Comparison of ENCODE assay signal across 1 cellular context in genomic region chr5:157464518-157465171, GRCh38.
TF ChIP-seq lines count a peak whose summit lies in the region.

No MANE protein-coding gene starts in this region.

TF ChIP-seq in K562, 482 proteins besides CTCF, POLR2A, EP300 and RAD21 (continued from another document and continues in another):
- TF ChIP-seq, protein P1, sequence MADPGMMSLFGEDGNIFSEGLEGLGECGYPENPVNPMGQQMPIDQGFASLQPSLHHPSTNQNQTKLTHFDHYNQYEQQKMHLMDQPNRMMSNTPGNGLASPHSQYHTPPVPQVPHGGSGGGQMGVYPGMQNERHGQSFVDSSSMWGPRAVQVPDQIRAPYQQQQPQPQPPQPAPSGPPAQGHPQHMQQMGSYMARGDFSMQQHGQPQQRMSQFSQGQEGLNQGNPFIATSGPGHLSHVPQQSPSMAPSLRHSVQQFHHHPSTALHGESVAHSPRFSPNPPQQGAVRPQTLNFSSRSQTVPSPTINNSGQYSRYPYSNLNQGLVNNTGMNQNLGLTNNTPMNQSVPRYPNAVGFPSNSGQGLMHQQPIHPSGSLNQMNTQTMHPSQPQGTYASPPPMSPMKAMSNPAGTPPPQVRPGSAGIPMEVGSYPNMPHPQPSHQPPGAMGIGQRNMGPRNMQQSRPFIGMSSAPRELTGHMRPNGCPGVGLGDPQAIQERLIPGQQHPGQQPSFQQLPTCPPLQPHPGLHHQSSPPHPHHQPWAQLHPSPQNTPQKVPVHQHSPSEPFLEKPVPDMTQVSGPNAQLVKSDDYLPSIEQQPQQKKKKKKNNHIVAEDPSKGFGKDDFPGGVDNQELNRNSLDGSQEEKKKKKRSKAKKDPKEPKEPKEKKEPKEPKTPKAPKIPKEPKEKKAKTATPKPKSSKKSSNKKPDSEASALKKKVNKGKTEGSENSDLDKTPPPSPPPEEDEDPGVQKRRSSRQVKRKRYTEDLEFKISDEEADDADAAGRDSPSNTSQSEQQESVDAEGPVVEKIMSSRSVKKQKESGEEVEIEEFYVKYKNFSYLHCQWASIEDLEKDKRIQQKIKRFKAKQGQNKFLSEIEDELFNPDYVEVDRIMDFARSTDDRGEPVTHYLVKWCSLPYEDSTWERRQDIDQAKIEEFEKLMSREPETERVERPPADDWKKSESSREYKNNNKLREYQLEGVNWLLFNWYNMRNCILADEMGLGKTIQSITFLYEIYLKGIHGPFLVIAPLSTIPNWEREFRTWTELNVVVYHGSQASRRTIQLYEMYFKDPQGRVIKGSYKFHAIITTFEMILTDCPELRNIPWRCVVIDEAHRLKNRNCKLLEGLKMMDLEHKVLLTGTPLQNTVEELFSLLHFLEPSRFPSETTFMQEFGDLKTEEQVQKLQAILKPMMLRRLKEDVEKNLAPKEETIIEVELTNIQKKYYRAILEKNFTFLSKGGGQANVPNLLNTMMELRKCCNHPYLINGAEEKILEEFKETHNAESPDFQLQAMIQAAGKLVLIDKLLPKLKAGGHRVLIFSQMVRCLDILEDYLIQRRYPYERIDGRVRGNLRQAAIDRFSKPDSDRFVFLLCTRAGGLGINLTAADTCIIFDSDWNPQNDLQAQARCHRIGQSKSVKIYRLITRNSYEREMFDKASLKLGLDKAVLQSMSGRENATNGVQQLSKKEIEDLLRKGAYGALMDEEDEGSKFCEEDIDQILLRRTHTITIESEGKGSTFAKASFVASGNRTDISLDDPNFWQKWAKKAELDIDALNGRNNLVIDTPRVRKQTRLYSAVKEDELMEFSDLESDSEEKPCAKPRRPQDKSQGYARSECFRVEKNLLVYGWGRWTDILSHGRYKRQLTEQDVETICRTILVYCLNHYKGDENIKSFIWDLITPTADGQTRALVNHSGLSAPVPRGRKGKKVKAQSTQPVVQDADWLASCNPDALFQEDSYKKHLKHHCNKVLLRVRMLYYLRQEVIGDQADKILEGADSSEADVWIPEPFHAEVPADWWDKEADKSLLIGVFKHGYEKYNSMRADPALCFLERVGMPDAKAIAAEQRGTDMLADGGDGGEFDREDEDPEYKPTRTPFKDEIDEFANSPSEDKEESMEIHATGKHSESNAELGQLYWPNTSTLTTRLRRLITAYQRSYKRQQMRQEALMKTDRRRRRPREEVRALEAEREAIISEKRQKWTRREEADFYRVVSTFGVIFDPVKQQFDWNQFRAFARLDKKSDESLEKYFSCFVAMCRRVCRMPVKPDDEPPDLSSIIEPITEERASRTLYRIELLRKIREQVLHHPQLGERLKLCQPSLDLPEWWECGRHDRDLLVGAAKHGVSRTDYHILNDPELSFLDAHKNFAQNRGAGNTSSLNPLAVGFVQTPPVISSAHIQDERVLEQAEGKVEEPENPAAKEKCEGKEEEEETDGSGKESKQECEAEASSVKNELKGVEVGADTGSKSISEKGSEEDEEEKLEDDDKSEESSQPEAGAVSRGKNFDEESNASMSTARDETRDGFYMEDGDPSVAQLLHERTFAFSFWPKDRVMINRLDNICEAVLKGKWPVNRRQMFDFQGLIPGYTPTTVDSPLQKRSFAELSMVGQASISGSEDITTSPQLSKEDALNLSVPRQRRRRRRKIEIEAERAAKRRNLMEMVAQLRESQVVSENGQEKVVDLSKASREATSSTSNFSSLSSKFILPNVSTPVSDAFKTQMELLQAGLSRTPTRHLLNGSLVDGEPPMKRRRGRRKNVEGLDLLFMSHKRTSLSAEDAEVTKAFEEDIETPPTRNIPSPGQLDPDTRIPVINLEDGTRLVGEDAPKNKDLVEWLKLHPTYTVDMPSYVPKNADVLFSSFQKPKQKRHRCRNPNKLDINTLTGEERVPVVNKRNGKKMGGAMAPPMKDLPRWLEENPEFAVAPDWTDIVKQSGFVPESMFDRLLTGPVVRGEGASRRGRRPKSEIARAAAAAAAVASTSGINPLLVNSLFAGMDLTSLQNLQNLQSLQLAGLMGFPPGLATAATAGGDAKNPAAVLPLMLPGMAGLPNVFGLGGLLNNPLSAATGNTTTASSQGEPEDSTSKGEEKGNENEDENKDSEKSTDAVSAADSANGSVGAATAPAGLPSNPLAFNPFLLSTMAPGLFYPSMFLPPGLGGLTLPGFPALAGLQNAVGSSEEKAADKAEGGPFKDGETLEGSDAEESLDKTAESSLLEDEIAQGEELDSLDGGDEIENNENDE (IDR thresholded peaks at IDR 0.05; ENCODE audit: low read depth, low read length), result no peak
- TF ChIP-seq XRCC5 (IDR thresholded peaks at IDR 0.05; ENCODE audit: low read depth, low read length), result no peak
- TF ChIP-seq DACH1 (IDR thresholded peaks at IDR 0.05; ENCODE audit: partially characterized antibody), result no peak
- no peak for TF ChIP-seq ZNF311 (CRISPR knock-in tag; IDR thresholded peaks at IDR 0.05)
- TF ChIP-seq NFXL1 (CRISPR knock-in tag; IDR thresholded peaks at IDR 0.05), result no peak
- no peak for TF ChIP-seq MYC (IDR thresholded peaks at IDR 0.05; ENCODE audit: low read depth, low read length)
- TF ChIP-seq MYC (CRISPR knock-in tag; IDR thresholded peaks at IDR 0.05; ENCODE audit: borderline replicate concordance, low read depth), result no peak
- TF ChIP-seq IRF2 (CRISPR knock-in tag; IDR thresholded peaks at IDR 0.05), result no peak
- TF ChIP-seq, protein P2, sequence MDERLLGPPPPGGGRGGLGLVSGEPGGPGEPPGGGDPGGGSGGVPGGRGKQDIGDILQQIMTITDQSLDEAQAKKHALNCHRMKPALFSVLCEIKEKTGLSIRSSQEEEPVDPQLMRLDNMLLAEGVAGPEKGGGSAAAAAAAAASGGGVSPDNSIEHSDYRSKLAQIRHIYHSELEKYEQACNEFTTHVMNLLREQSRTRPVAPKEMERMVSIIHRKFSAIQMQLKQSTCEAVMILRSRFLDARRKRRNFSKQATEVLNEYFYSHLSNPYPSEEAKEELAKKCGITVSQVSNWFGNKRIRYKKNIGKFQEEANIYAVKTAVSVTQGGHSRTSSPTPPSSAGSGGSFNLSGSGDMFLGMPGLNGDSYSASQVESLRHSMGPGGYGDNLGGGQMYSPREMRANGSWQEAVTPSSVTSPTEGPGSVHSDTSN (CRISPR knock-in tag; IDR thresholded peaks at IDR 0.05; ENCODE audit: low read depth), result no peak
- TF ChIP-seq, protein P2 (tag; conservative IDR thresholded peaks at IDR 0.05; ENCODE audit: low read depth), result peak; percentile 76
- TF ChIP-seq U2AF1 (optimal IDR thresholded peaks at IDR 0.05; ENCODE audit: low read depth, low read length), result no peak
- TF ChIP-seq JUND (IDR thresholded peaks at IDR 0.05; ENCODE audit: borderline replicate concordance, low read depth, low read length), result peak; percentile 99
- peak; percentile 99 for TF ChIP-seq JUND (tag; IDR thresholded peaks at IDR 0.05; ENCODE audit: borderline replicate concordance, low read depth, low read length)
- TF ChIP-seq, protein P3, sequence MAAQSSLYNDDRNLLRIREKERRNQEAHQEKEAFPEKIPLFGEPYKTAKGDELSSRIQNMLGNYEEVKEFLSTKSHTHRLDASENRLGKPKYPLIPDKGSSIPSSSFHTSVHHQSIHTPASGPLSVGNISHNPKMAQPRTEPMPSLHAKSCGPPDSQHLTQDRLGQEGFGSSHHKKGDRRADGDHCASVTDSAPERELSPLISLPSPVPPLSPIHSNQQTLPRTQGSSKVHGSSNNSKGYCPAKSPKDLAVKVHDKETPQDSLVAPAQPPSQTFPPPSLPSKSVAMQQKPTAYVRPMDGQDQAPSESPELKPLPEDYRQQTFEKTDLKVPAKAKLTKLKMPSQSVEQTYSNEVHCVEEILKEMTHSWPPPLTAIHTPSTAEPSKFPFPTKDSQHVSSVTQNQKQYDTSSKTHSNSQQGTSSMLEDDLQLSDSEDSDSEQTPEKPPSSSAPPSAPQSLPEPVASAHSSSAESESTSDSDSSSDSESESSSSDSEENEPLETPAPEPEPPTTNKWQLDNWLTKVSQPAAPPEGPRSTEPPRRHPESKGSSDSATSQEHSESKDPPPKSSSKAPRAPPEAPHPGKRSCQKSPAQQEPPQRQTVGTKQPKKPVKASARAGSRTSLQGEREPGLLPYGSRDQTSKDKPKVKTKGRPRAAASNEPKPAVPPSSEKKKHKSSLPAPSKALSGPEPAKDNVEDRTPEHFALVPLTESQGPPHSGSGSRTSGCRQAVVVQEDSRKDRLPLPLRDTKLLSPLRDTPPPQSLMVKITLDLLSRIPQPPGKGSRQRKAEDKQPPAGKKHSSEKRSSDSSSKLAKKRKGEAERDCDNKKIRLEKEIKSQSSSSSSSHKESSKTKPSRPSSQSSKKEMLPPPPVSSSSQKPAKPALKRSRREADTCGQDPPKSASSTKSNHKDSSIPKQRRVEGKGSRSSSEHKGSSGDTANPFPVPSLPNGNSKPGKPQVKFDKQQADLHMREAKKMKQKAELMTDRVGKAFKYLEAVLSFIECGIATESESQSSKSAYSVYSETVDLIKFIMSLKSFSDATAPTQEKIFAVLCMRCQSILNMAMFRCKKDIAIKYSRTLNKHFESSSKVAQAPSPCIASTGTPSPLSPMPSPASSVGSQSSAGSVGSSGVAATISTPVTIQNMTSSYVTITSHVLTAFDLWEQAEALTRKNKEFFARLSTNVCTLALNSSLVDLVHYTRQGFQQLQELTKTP (IDR thresholded peaks at IDR 0.05; ENCODE audit: low read depth in 1 of 2, partially characterized antibody in 2 of 2), result no peak
- TF ChIP-seq, protein P4, sequence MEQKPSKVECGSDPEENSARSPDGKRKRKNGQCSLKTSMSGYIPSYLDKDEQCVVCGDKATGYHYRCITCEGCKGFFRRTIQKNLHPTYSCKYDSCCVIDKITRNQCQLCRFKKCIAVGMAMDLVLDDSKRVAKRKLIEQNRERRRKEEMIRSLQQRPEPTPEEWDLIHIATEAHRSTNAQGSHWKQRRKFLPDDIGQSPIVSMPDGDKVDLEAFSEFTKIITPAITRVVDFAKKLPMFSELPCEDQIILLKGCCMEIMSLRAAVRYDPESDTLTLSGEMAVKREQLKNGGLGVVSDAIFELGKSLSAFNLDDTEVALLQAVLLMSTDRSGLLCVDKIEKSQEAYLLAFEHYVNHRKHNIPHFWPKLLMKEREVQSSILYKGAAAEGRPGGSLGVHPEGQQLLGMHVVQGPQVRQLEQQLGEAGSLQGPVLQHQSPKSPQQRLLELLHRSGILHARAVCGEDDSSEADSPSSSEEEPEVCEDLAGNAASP (IDR thresholded peaks at IDR 0.05), result no peak
- no peak for TF ChIP-seq ARNT (IDR thresholded peaks at IDR 0.05)
- TF ChIP-seq MNT (conservative IDR thresholded peaks at IDR 0.05), result no peak
- no peak for TF ChIP-seq ZNF239 (CRISPR knock-in tag; IDR thresholded peaks at IDR 0.05)
- TF ChIP-seq FOXA3 (CRISPR knock-in tag; conservative IDR thresholded peaks at IDR 0.05 in 1 of 2, IDR thresholded peaks at IDR 0.05 in 1 of 2), result no peak
- TF ChIP-seq, protein P5, sequence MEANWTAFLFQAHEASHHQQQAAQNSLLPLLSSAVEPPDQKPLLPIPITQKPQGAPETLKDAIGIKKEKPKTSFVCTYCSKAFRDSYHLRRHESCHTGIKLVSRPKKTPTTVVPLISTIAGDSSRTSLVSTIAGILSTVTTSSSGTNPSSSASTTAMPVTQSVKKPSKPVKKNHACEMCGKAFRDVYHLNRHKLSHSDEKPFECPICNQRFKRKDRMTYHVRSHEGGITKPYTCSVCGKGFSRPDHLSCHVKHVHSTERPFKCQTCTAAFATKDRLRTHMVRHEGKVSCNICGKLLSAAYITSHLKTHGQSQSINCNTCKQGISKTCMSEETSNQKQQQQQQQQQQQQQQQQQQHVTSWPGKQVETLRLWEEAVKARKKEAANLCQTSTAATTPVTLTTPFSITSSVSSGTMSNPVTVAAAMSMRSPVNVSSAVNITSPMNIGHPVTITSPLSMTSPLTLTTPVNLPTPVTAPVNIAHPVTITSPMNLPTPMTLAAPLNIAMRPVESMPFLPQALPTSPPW (CRISPR knock-in tag; IDR thresholded peaks at IDR 0.05), result peak; percentile 73
- TF ChIP-seq RNF2 (IDR thresholded peaks at IDR 0.05), result no peak
- TF ChIP-seq MED1 (CRISPR knock-in tag; IDR thresholded peaks at IDR 0.05; ENCODE audit: borderline replicate concordance), result no peak
- no peak for TF ChIP-seq ERF (CRISPR knock-in tag; IDR thresholded peaks at IDR 0.05)
- no peak for TF ChIP-seq SP1 (CRISPR knock-in tag; IDR thresholded peaks at IDR 0.05)
- TF ChIP-seq MEIS2 (IDR thresholded peaks at IDR 0.05; ENCODE audit: partially characterized antibody), result peak; percentile 62
- no peak for TF ChIP-seq POLR2B (IDR thresholded peaks at IDR 0.05; ENCODE audit: low read depth, partially characterized antibody)
- TF ChIP-seq ARID4B (CRISPR knock-in tag; IDR thresholded peaks at IDR 0.05), result no peak
